11 cellular contexts compared by ENCODE assay signal in genomic region chr11:35945137-35945518, GRCh38. TPM values are rescaled to one million over a fixed set of nuclear protein-coding genes. Genes with fewer than 3 reads are reported as not detected.
A peak's percentile ranks its signal among the peaks of the same experiment; 100 is the strongest.
DNase-seq lines count a peak whose midpoint lies in the region; ATAC-seq and TF ChIP-seq lines count a peak whose summit lies in the region.
"Had no signal": no experiment of that assay in that cellular context is flagged by ENCODE, and none has a peak within 500 bp of the region (broad histone marks: within the 10 kb centered on the region; RNA-seq: fewer than 3 reads in every experiment).

No MANE protein-coding gene starts in this region.

- H3K27ac Mint-ChIP-seq in CD4-positive, alpha-beta T cell = no peak overlapping the region

- peak overlapping the region in 1 of 2 donors; percentile 23 for H3K9ac ChIP-seq in duodenal mucosa (ENCODE audit: low read depth in 1 of 2, low read length in 2 of 2)

- no peak overlapping the region for H3K27ac ChIP-seq in CD4-positive, alpha-beta T cell (ENCODE audit: low read depth, low read length)
- no peak overlapping the region for H3K27ac ChIP-seq in duodenal mucosa (ENCODE audit: low read depth, low read length)
- peak overlapping the region; percentile 60 for H3K27ac ChIP-seq in osteoblast (ENCODE audit: low read depth, low read length)

- peaks cover 6% of the 10 kb centered on the region for H3K4me1 Mint-ChIP-seq in CD4-positive, alpha-beta T cell (ENCODE audit: low read depth)

- H3K4me3 Mint-ChIP-seq in CD4-positive, alpha-beta T cell = peak overlapping the region; percentile 75

- H3K9me3 ChIP-seq in CD4-positive, alpha-beta T cell (ENCODE audit: control insufficient read depth, low read length) = no peaks in the 10 kb centered on the region
- H3K9me3 ChIP-seq in duodenal mucosa (ENCODE audit: control insufficient read depth in 1 of 2, low read length in 2 of 2) = no peaks in the 10 kb centered on the region
- H3K9me3 ChIP-seq in osteoblast (ENCODE audit: low read depth, low read length) = no peaks in the 10 kb centered on the region

- intact Hi-C loops in CD4-positive, alpha-beta T cell (cut with DNase I, micrococcal nuclease) = no loop called here

- peaks cover 68% of the 10 kb centered on the region for H3K27me3 Mint-ChIP-seq in CD4-positive, alpha-beta T cell

- peaks cover 8% of the 10 kb centered on the region for H4K20me1 ChIP-seq in osteoblast (ENCODE audit: insufficient read depth, low read length)

- H3K9me3 Mint-ChIP-seq in CD4-positive, alpha-beta T cell = no peaks in the 10 kb centered on the region

- peak overlapping the region; percentile 84 for H3K4me2 ChIP-seq in osteoblast (ENCODE audit: insufficient read depth, low read length)

- peak overlapping the region; percentile 66 to 76 for H3K4me3 ChIP-seq in duodenal mucosa (ENCODE audit: low read depth in 1 of 2, low read length in 2 of 2)
- H3K4me3 ChIP-seq in osteoblast (ENCODE audit: insufficient read depth, low read length) = peak overlapping the region; percentile 77

- H3K79me2 ChIP-seq in osteoblast (ENCODE audit: insufficient read depth, low read length) = peaks cover 40% of the 10 kb centered on the region

- peak overlapping the region; percentile 83 for H2AFZ ChIP-seq in osteoblast (ENCODE audit: low read length)

- CTCF ChIA-PET in CD4-positive, alpha-beta T cell (lab: Charles Lee) = no interaction called here

- no peak for TF ChIP-seq POLR2A in erythroblast (IDR thresholded peaks at IDR 0.05; ENCODE audit: low read length)

- peaks cover 36% of the 10 kb centered on the region for H3K27me3 ChIP-seq in CD4-positive, alpha-beta T cell (ENCODE audit: control insufficient read depth, insufficient read depth, low read length)
- H3K27me3 ChIP-seq in duodenal mucosa (ENCODE audit: control insufficient read depth in 1 of 2, insufficient read depth in 2 of 2, low read length in 2 of 2) = peaks cover 0 to 4% of the 10 kb centered on the region in 2 donors
- no peaks in the 10 kb centered on the region for H3K27me3 ChIP-seq in osteoblast (ENCODE audit: insufficient read depth, low read length)

- no peak for DNase-seq in CD4-positive, alpha-beta T cell
- DNase-seq in NCI-H69 (lab: John Stamatoyannopoulos, UW) = peak; percentile 53
- no peak for DNase-seq in osteoblast (ENCODE audit: insufficient read length, low spot score, missing footprints)
- no peak for DNase-seq in mesenteric fat pad (ENCODE audit: low spot score)
- DNase-seq in erythroblast (lab: John Stamatoyannopoulos, UW) = no peak
- DNase-seq: activated naive CD4-positive, alpha-beta T cell treated with Interleukin-2 at 50 U/mL for 16 hours; stimulated activated naive CD4-positive, alpha-beta T cell treated with Interleukin-2 at 50 U/mL for 16 hours had no signal

- POLR2A ChIA-PET in CD4-positive, alpha-beta T cell (lab: Charles Lee) = no interaction called here

- TF ChIP-seq CTCF in CD4-positive, alpha-beta T cell (IDR thresholded peaks at IDR 0.05) = no peak
- no peak for TF ChIP-seq CTCF in osteoblast (IDR thresholded peaks at IDR 0.05; ENCODE audit: extremely low read depth, low read depth, low read length)

- H3K4me1 ChIP-seq in duodenal mucosa (ENCODE audit: control insufficient read depth in 1 of 2, insufficient read depth in 2 of 2, low read length in 2 of 2) (peaks cover 6 to 7% of the 10 kb centered on the region in 2 donors), osteoblast (ENCODE audit: insufficient read depth, low read length) (peaks cover 12% of the 10 kb centered on the region)

- no peaks in the 10 kb centered on the region for H3K36me3 Mint-ChIP-seq in CD4-positive, alpha-beta T cell (ENCODE audit: low read depth)

- H3K36me3 ChIP-seq in duodenal mucosa (ENCODE audit: control insufficient read depth in 1 of 2, insufficient read depth in 2 of 2, low read length in 2 of 2) = no peaks in the 10 kb centered on the region
- no peaks in the 10 kb centered on the region for H3K36me3 ChIP-seq in osteoblast (ENCODE audit: insufficient read depth, low read length)

- ATAC-seq in CD4-positive, alpha-beta T cell (ENCODE audit: poor library complexity) = no peak
- no peak for ATAC-seq in HG03196 (IDR thresholded peaks at IDR 0.05; ENCODE audit: unreplicated experiment)
- no peak for ATAC-seq in HG03342 (IDR thresholded peaks at IDR 0.05; ENCODE audit: unreplicated experiment)
- ATAC-seq: GM12878 had no signal

RNA-seq across cellular contexts. Expression of gene LDLRAD3, which starts 1.3 kb away (rescaled TPM):
- total RNA-seq in CD4-positive, alpha-beta T cell = under 1 TPM; 0.19 to 0.20 TPM
- 8.5 and 10.5 TPM in 2 replicates for total RNA-seq in osteoblast
- total RNA-seq in mesenteric fat pad = 69.2 TPM
